24 cellular contexts compared by ENCODE assay signal in genomic region chr3:157471051-157471450, GRCh38. TPM values are rescaled to one million over a fixed set of nuclear protein-coding genes. Genes with fewer than 3 reads are reported as not detected.
"Had no signal": no experiment of that assay in that cellular context is flagged by ENCODE, and none has a peak within 500 bp of the region (broad histone marks: within the 10 kb centered on the region; RNA-seq: fewer than 3 reads in every experiment).

No MANE protein-coding gene starts in this region.

- H3K4me1 Mint-ChIP-seq: immature natural killer cell; memory B cell; neural crest cell; stimulated activated memory B cell treated with anti-CD40 and anti-IgM and Interleukin-4, amounts not matched to agents 10 μg/mL and 1 μg/mL and 100 μg/mL, for 72 hours had no signal

- H3K36me3 Mint-ChIP-seq: immature natural killer cell; memory B cell; natural killer cell treated with Interleukin-12 subunit alpha and Interleukin-12 subunit beta and Interleukin-15 and Interleukin-18, amount 100 ng/mL, for 72 hours; stimulated activated memory B cell treated with anti-CD40 and anti-IgM and Interleukin-4, amounts not matched to agents 10 μg/mL and 1 μg/mL and 100 μg/mL, for 72 hours; type B pancreatic cell had no signal

- H3K27me3 ChIP-seq: cardiac muscle cell, heart right ventricle, neutrophil, right atrium auricular region had no signal

- H3K4me3 ChIP-seq: cardiac muscle cell, heart right ventricle, lung, right atrium auricular region, thoracic aorta had no signal

- H3K27me3 Mint-ChIP-seq: effector memory CD8-positive, alpha-beta T cell; natural killer cell treated with Interleukin-12 subunit alpha and Interleukin-12 subunit beta and Interleukin-15 and Interleukin-18, amount 100 ng/mL, for 72 hours; progenitor cell of endocrine pancreas; stimulated activated memory B cell treated with anti-CD40 and anti-IgM and Interleukin-4, amounts not matched to agents 10 μg/mL and 1 μg/mL and 100 μg/mL, for 72 hours; stimulated activated naive CD8-positive, alpha-beta T cell treated with anti-CD3 and anti-CD28 coated beads, Interleukin-15, Interleukin-2, amounts not matched to agents 100 ng/mL and 50 ng/mL, for 24 hours; type B pancreatic cell had no signal

- H3K4me1 ChIP-seq: parathyroid adenoma, right atrium auricular region had no signal

- H3K9ac ChIP-seq: parathyroid adenoma had no signal

- ATAC-seq: effector memory CD8-positive, alpha-beta T cell; heart right ventricle; left ventricle myocardium superior; natural killer cell treated with Interleukin-12 subunit alpha and Interleukin-12 subunit beta and Interleukin-15 and Interleukin-18, amount 100 ng/mL, for 72 hours; sciatic nerve; stimulated activated memory B cell treated with anti-CD40 and anti-IgM and Interleukin-4, amounts not matched to agents 10 μg/mL and 1 μg/mL and 100 μg/mL, for 72 hours had no signal

- H3K36me3 ChIP-seq: cardiac muscle cell, heart right ventricle, neutrophil, right atrium auricular region, thoracic aorta had no signal

- H2AFZ ChIP-seq: parathyroid adenoma had no signal

- H3K9me3 Mint-ChIP-seq: effector memory CD8-positive, alpha-beta T cell; memory B cell; neural crest cell; stimulated activated memory B cell treated with anti-CD40 and anti-IgM and Interleukin-4, amounts not matched to agents 10 μg/mL and 1 μg/mL and 100 μg/mL, for 72 hours; stimulated activated naive CD8-positive, alpha-beta T cell treated with anti-CD3 and anti-CD28 coated beads, Interleukin-15, Interleukin-2, amounts not matched to agents 100 ng/mL and 50 ng/mL, for 24 hours; type B pancreatic cell had no signal

- H3K27ac Mint-ChIP-seq: effector memory CD8-positive, alpha-beta T cell; immature natural killer cell; memory B cell; natural killer cell treated with Interleukin-12 subunit alpha and Interleukin-12 subunit beta and Interleukin-15 and Interleukin-18, amount 100 ng/mL, for 72 hours; progenitor cell of endocrine pancreas; stimulated activated memory B cell treated with anti-CD40 and anti-IgM and Interleukin-4, amounts not matched to agents 10 μg/mL and 1 μg/mL and 100 μg/mL, for 72 hours; stimulated activated naive CD8-positive, alpha-beta T cell treated with anti-CD3 and anti-CD28 coated beads, Interleukin-15, Interleukin-2, amounts not matched to agents 100 ng/mL and 50 ng/mL, for 24 hours; type B pancreatic cell had no signal

- DNase-seq: cortex of kidney; effector memory CD8-positive, alpha-beta T cell; foreskin melanocyte; glutamatergic neuron; heart right ventricle; hypothalamus; immature natural killer cell; left ventricle myocardium superior; stimulated activated CD4-positive, alpha-beta T cell treated with anti-CD3 and anti-CD28 coated beads, Interleukin-2, amount 100 ng/mL, for 24 hours; stimulated activated CD4-positive, alpha-beta T cell treated with anti-CD3 and anti-CD28 coated beads, Interleukin-4, amount 100 ng/mL, for 24 hours had no signal

- H3K79me2 ChIP-seq: parathyroid adenoma had no signal

- H3K9me3 ChIP-seq: heart right ventricle, neutrophil, right atrium auricular region, thoracic aorta had no signal

- H3K4me3 Mint-ChIP-seq: effector memory CD8-positive, alpha-beta T cell; immature natural killer cell; memory B cell; natural killer cell treated with Interleukin-12 subunit alpha and Interleukin-12 subunit beta and Interleukin-15 and Interleukin-18, amount 100 ng/mL, for 72 hours; neural crest cell; stimulated activated memory B cell treated with anti-CD40 and anti-IgM and Interleukin-4, amounts not matched to agents 10 μg/mL and 1 μg/mL and 100 μg/mL, for 72 hours; stimulated activated naive CD8-positive, alpha-beta T cell treated with anti-CD3 and anti-CD28 coated beads, Interleukin-15, Interleukin-2, amounts not matched to agents 100 ng/mL and 50 ng/mL, for 24 hours; type B pancreatic cell had no signal

- H3K27ac ChIP-seq: cardiac muscle cell, heart right ventricle, neutrophil, parathyroid adenoma, right atrium auricular region, thoracic aorta had no signal

RNA-seq across cellular contexts. Expression of gene VEPH1, which starts 32.2 kb away (rescaled TPM):
- total RNA-seq: natural killer cell treated with Interleukin-12 subunit alpha and Interleukin-12 subunit beta and Interleukin-15 and Interleukin-18, amount 100 ng/mL, for 72 hours had no signal

RNA-seq across cellular contexts. Expression of gene PTX3, which starts 34.4 kb away (rescaled TPM):
- total RNA-seq: natural killer cell treated with Interleukin-12 subunit alpha and Interleukin-12 subunit beta and Interleukin-15 and Interleukin-18, amount 100 ng/mL, for 72 hours had no signal
